In genomic region chr22:17906978-17907730, GRCh38 we compare ENCODE assay signal across 2 cellular contexts.
TF ChIP-seq lines count a peak whose summit lies in the region.

No MANE protein-coding gene starts in this region.

TF ChIP-seq in HepG2, 621 proteins besides CTCF, POLR2A, EP300 and RAD21 (continued from another document):
- TF ChIP-seq GATA4 (IDR thresholded peaks at IDR 0.05; ENCODE audit: borderline replicate concordance, low read depth) (no peak), KMT2B (CRISPR knock-in tag; IDR thresholded peaks at IDR 0.05) (no peak), SAFB2 (CRISPR knock-in tag; IDR thresholded peaks at IDR 0.05; ENCODE audit: borderline replicate concordance, low read depth) (no peak), ZNF263 (CRISPR knock-in tag; IDR thresholded peaks at IDR 0.05) (no peak), PHF5A (CRISPR knock-in tag; IDR thresholded peaks at IDR 0.05; ENCODE audit: low read depth, unreplicated experiment) (no peak), SMC3 (IDR thresholded peaks at IDR 0.05; ENCODE audit: low read length) (no peak), ZNF589 (CRISPR knock-in tag; conservative IDR thresholded peaks at IDR 0.05) (no peak), BHLHE40 (IDR thresholded peaks at IDR 0.05; ENCODE audit: low read length) (no peak)

TF ChIP-seq in K562, 482 proteins besides CTCF, POLR2A, EP300 and RAD21:
- TF ChIP-seq PRDM10 (IDR thresholded peaks at IDR 0.05; ENCODE audit: partially characterized antibody): peak; percentile 87
- no peak for TF ChIP-seq CCNT2 (IDR thresholded peaks at IDR 0.05; ENCODE audit: borderline replicate concordance, extremely low read depth, insufficient read length, low read depth, low read length)
- TF ChIP-seq NR2C1 (IDR thresholded peaks at IDR 0.05): no peak
- no peak for TF ChIP-seq NR2C1 (tag; IDR thresholded peaks at IDR 0.05)
- no peak for TF ChIP-seq CBX5 (IDR thresholded peaks at IDR 0.05; ENCODE audit: borderline replicate concordance, low read depth)
TF ChIP-seq in K562: peak in this region for 1.
